In genomic region chr1:214469290-214469689, GRCh38 we compare ENCODE assay signal across 18 cellular contexts.
A peak's percentile ranks its signal among the peaks of the same experiment; 100 is the strongest.
DNase-seq lines count a peak whose midpoint lies in the region; ATAC-seq and TF ChIP-seq lines count a peak whose summit lies in the region.
"Had no signal": no experiment of that assay in that cellular context is flagged by ENCODE, and none has a peak within 500 bp of the region (broad histone marks: within the 10 kb centered on the region; RNA-seq: fewer than 3 reads in every experiment).

No MANE protein-coding gene starts in this region.

- peak overlapping the region; percentile 19 for H3K27ac Mint-ChIP-seq in Calu3 (ENCODE audit: unreplicated experiment)
- no peak overlapping the region for H3K27ac Mint-ChIP-seq in activated CD4-positive, alpha-beta T cell treated with anti-CD3 and anti-CD28 coated beads, Interleukin-2, amount 10 ng/mL, durations not matched to agents 7 days and 5 days
- H3K27ac Mint-ChIP-seq in CD8-positive, alpha-beta memory T cell, result no peak overlapping the region
- H3K27ac Mint-ChIP-seq: B cell; CD4-positive, CD25-positive, alpha-beta regulatory T cell had no signal

- no peak overlapping the region for H3K9ac ChIP-seq in Karpas-422 (ENCODE audit: low read length)
- H3K9ac ChIP-seq in PC-3 (ENCODE audit: low read length), result no peak overlapping the region
- H3K9ac ChIP-seq: KMS-11 had no signal

- POLR2A ChIA-PET in PC-3 (lab: Charles Lee; ENCODE audit: unreplicated experiment), result interaction anchor here (0.6 kb wide), 1 partner anchor 83 kb away, joined by 4 read pairs; no protein-coding TSS in a partner anchor
- POLR2A ChIA-PET in activated CD4-positive, alpha-beta T cell treated with anti-CD3 and anti-CD28 coated beads, Interleukin-2, amount 10 ng/mL, durations not matched to agents 7 days and 5 days (lab: Charles Lee), result no interaction called here
- POLR2A ChIA-PET in CD8-positive, alpha-beta memory T cell (lab: Charles Lee), result no interaction called here

- H3K4me1 ChIP-seq in Karpas-422 (ENCODE audit: low read length) (peaks cover 26% of the 10 kb centered on the region), PC-3 (ENCODE audit: insufficient read depth, low read length) (peaks cover 38% of the 10 kb centered on the region)
- H3K4me1 ChIP-seq in CD8-positive, alpha-beta memory T cell (ENCODE audit: insufficient read depth, low read length), result no peaks in the 10 kb centered on the region

- H3K27me3 ChIP-seq in Karpas-422 (ENCODE audit: low read length), result no peaks in the 10 kb centered on the region
- H3K27me3 ChIP-seq in PC-3 (ENCODE audit: low read length), result no peaks in the 10 kb centered on the region
- no peaks in the 10 kb centered on the region for H3K27me3 ChIP-seq in CD8-positive, alpha-beta memory T cell (ENCODE audit: insufficient read depth, low read length, poor library complexity, severe bottlenecking)
- H3K27me3 ChIP-seq: MG63 had no signal

- H3K4me3 ChIP-seq in Karpas-422 (ENCODE audit: low read length) (no peak overlapping the region), PC-3 (ENCODE audit: low read length) (no peak overlapping the region)
- no peak overlapping the region for H3K4me3 ChIP-seq in CD8-positive, alpha-beta memory T cell (ENCODE audit: low read length)
- H3K4me3 ChIP-seq: MG63, PC-9 had no signal

- H3K79me2 ChIP-seq in Karpas-422 (ENCODE audit: low read length), result no peaks in the 10 kb centered on the region
- peaks cover 85% of the 10 kb centered on the region for H3K79me2 ChIP-seq in PC-3 (ENCODE audit: low read length)

- peaks cover 75% of the 10 kb centered on the region for H3K4me1 Mint-ChIP-seq in Calu3 (ENCODE audit: low read depth, unreplicated experiment)
- no peaks in the 10 kb centered on the region for H3K4me1 Mint-ChIP-seq in activated CD4-positive, alpha-beta T cell treated with anti-CD3 and anti-CD28 coated beads, Interleukin-2, amount 10 ng/mL, durations not matched to agents 7 days and 5 days
- no peaks in the 10 kb centered on the region for H3K4me1 Mint-ChIP-seq in CD8-positive, alpha-beta memory T cell
- H3K4me1 Mint-ChIP-seq: B cell; CD4-positive, CD25-positive, alpha-beta regulatory T cell had no signal

- H3K27me3 Mint-ChIP-seq in Calu3 (ENCODE audit: unreplicated experiment), result no peaks in the 10 kb centered on the region
- H3K27me3 Mint-ChIP-seq in activated CD4-positive, alpha-beta T cell treated with anti-CD3 and anti-CD28 coated beads, Interleukin-2, amount 10 ng/mL, durations not matched to agents 7 days and 5 days, result peaks cover 5% of the 10 kb centered on the region
- H3K27me3 Mint-ChIP-seq in CD8-positive, alpha-beta memory T cell, result peaks cover 0 to 44% of the 10 kb centered on the region in 2 donors

- H3K4me3 Mint-ChIP-seq in Calu3 (ENCODE audit: low read depth, unreplicated experiment), result no peak overlapping the region
- H3K4me3 Mint-ChIP-seq in activated CD4-positive, alpha-beta T cell treated with anti-CD3 and anti-CD28 coated beads, Interleukin-2, amount 10 ng/mL, durations not matched to agents 7 days and 5 days, result no peak overlapping the region
- H3K4me3 Mint-ChIP-seq in CD8-positive, alpha-beta memory T cell, result no peak overlapping the region
- H3K4me3 Mint-ChIP-seq: B cell; CD4-positive, CD25-positive, alpha-beta regulatory T cell; HFFc6 had no signal

- H3K9me3 Mint-ChIP-seq in Calu3 (ENCODE audit: low read depth, unreplicated experiment), result peaks cover 2% of the 10 kb centered on the region
- H3K9me3 Mint-ChIP-seq in activated CD4-positive, alpha-beta T cell treated with anti-CD3 and anti-CD28 coated beads, Interleukin-2, amount 10 ng/mL, durations not matched to agents 7 days and 5 days, result no peaks in the 10 kb centered on the region
- peaks cover 0 to 3% (median 0%) of the 10 kb centered on the region in 5 donors for H3K9me3 Mint-ChIP-seq in CD8-positive, alpha-beta memory T cell
- H3K9me3 Mint-ChIP-seq: CD4-positive, CD25-positive, alpha-beta regulatory T cell; HFFc6 had no signal

- intact Hi-C loops in Calu3 (cut with micrococcal nuclease; ENCODE audit: unreplicated experiment) (no loop called here), PC-3 (cut with micrococcal nuclease) (loop anchor here (5.0 kb wide), 2 partner anchors 78 to 82 kb away; no protein-coding TSS in a partner anchor)

- CTCF ChIA-PET in Calu3 (lab: Charles Lee), result interaction anchor here (0.6 kb wide), 1 partner anchor 91 kb away, joined by 5 read pairs; no protein-coding TSS in a partner anchor
- CTCF ChIA-PET in PC-3 (lab: Charles Lee), result no interaction called here
- CTCF ChIA-PET in activated CD4-positive, alpha-beta T cell treated with anti-CD3 and anti-CD28 coated beads, Interleukin-2, amount 10 ng/mL, durations not matched to agents 7 days and 5 days (lab: Charles Lee), result interaction anchor here (1.0 kb wide), 1 partner anchor 136 kb away, joined by 3 read pairs; no protein-coding TSS in a partner anchor
- CTCF ChIA-PET in CD8-positive, alpha-beta memory T cell (lab: Charles Lee), result no interaction called here

- H4K20me1 ChIP-seq in Karpas-422 (ENCODE audit: insufficient read depth, low read depth, low read length) (no peaks in the 10 kb centered on the region), PC-3 (ENCODE audit: low read length) (peaks cover 6% of the 10 kb centered on the region)

- no peak for DNase-seq in Calu3
- no peak for DNase-seq in Karpas-422
- peak; percentile 32 for DNase-seq in NCI-H69 (lab: John Stamatoyannopoulos, UW)
- no peak for DNase-seq in epithelial cell of prostate (ENCODE audit: low read depth, low spot score)
- DNase-seq in PC-3, result no peak
- DNase-seq in activated CD4-positive, alpha-beta T cell treated with anti-CD3 and anti-CD28 coated beads, Interleukin-2, amount 10 ng/mL, durations not matched to agents 7 days and 5 days, result no peak
- no peak for DNase-seq in stimulated activated CD4-positive, alpha-beta T cell treated with anti-CD3 and anti-CD28 coated beads, Interleukin-4, amount 100 ng/mL, for 1 hour
- no peak for DNase-seq in CD8-positive, alpha-beta memory T cell
- DNase-seq: CD4-positive, CD25-positive, alpha-beta regulatory T cell; HFFc6; MG63; NCI-H1092; NCI-H187; NCI-H526 treated with DMSO at 0.1 percent for 48 hours; PC-9; SW 1271 had no signal

- no peak for ATAC-seq in PC-3

- peak overlapping the region; percentile 35 for H3K4me2 ChIP-seq in Karpas-422 (ENCODE audit: low read depth, low read length, poor library complexity, severe bottlenecking)
- H3K4me2 ChIP-seq in PC-3 (ENCODE audit: low read length), result no peak overlapping the region
- H3K4me2 ChIP-seq: KMS-11, PC-9 had no signal

- H3K36me3 Mint-ChIP-seq in Calu3 (ENCODE audit: insufficient read depth, unreplicated experiment), result peaks cover 10% of the 10 kb centered on the region
- no peaks in the 10 kb centered on the region for H3K36me3 Mint-ChIP-seq in activated CD4-positive, alpha-beta T cell treated with anti-CD3 and anti-CD28 coated beads, Interleukin-2, amount 10 ng/mL, durations not matched to agents 7 days and 5 days (ENCODE audit: low read depth)
- H3K36me3 Mint-ChIP-seq in CD8-positive, alpha-beta memory T cell, result no peaks in the 10 kb centered on the region
- H3K36me3 Mint-ChIP-seq: CD4-positive, CD25-positive, alpha-beta regulatory T cell had no signal

- BruUV-seq in Calu3 (replicated peaks; lab: Mats Ljungman, UMichigan) (no TSS peak), PC-3 (replicated peaks; lab: Mats Ljungman, UMichigan) (no TSS peak)

- H3K27ac ChIP-seq in Karpas-422 (ENCODE audit: low read length), result no peak overlapping the region
- H3K27ac ChIP-seq in epithelial cell of prostate, result peak overlapping the region; percentile 91
- H3K27ac ChIP-seq in PC-3 (ENCODE audit: low read length), result no peak overlapping the region
- no peak overlapping the region for H3K27ac ChIP-seq in CD8-positive, alpha-beta memory T cell (ENCODE audit: low read depth, low read length)
- H3K27ac ChIP-seq: KMS-11, PC-9 had no signal

- peaks cover 3% of the 10 kb centered on the region for H3F3A ChIP-seq in PC-3 (ENCODE audit: low read length, unreplicated experiment)

- H2AFZ ChIP-seq in Karpas-422 (ENCODE audit: low read length), result 0 out of 2 replicates have a peak overlapping the region, but pooled peaks have one; percentile 23
- H2AFZ ChIP-seq in PC-3 (ENCODE audit: low read length), result no peak overlapping the region
- H2AFZ ChIP-seq: PC-9 had no signal

- H3K9me2 ChIP-seq in Karpas-422 (replicated peaks; ENCODE audit: insufficient read depth, low read length) (no peaks in the 10 kb centered on the region), PC-3 (replicated peaks; ENCODE audit: low read length) (no peaks in the 10 kb centered on the region)

- H3K9me3 ChIP-seq in Karpas-422 (ENCODE audit: low read length) (no peaks in the 10 kb centered on the region), PC-3 (ENCODE audit: low read length) (no peaks in the 10 kb centered on the region)
- H3K9me3 ChIP-seq in CD8-positive, alpha-beta memory T cell (ENCODE audit: low read length), result no peaks in the 10 kb centered on the region
- H3K9me3 ChIP-seq: MG63 had no signal

- H3K36me3 ChIP-seq in Karpas-422 (ENCODE audit: insufficient read depth, low read length), result no peaks in the 10 kb centered on the region
- no peaks in the 10 kb centered on the region for H3K36me3 ChIP-seq in PC-3 (ENCODE audit: low read depth, low read length)
- H3K36me3 ChIP-seq in CD8-positive, alpha-beta memory T cell (ENCODE audit: insufficient read depth, low read length), result no peaks in the 10 kb centered on the region

- TF ChIP-seq CTCF in Calu3 (IDR thresholded peaks at IDR 0.05; ENCODE audit: unreplicated experiment) (no peak), PC-3 (conservative IDR thresholded peaks at IDR 0.05; ENCODE audit: low read depth, low read length) (no peak)

Comparison
In these comparisons a context has a peak if more than half of its experiments do, and no peak if none do; other contexts are left out.
1. CTCF ChIA-PET loops: an anchor here in Calu3 (0.6 kb wide) and activated CD4-positive, alpha-beta T cell treated with anti-CD3 and anti-CD28 coated beads, Interleukin-2, amount 10 ng/mL, durations not matched to agents 7 days and 5 days (1.0 kb wide); none called in PC-3 and CD8-positive, alpha-beta memory T cell.